27 cellular contexts compared by ENCODE assay signal in genomic region chr2:152582081-152582480, GRCh38.
"Had no signal": no experiment of that assay in that cellular context is flagged by ENCODE, and none has a peak within 500 bp of the region (broad histone marks: within the 10 kb centered on the region; RNA-seq: fewer than 3 reads in every experiment).

No MANE protein-coding gene starts in this region.

- H3K27ac ChIP-seq: cardiac muscle cell, gastroesophageal sphincter, hepatocyte, right atrium auricular region, suprapubic skin, transverse colon had no signal

- ATAC-seq: activated CD8-positive, alpha-beta memory T cell treated with anti-CD3 and anti-CD28 coated beads, Interleukin-2, amount 10 ng/mL, durations not matched to agents 7 days and 5 days; activated CD8-positive, alpha-beta T cell treated with anti-CD3 and anti-CD28 coated beads, Interleukin-2, amount 10 ng/mL, durations not matched to agents 7 days and 5 days; gastroesophageal sphincter; left colon; stimulated activated memory B cell treated with anti-CD40 and anti-IgM and Interleukin-4, amounts not matched to agents 10 μg/mL and 1 μg/mL and 100 μg/mL, for 72 hours; stimulated activated naive CD8-positive, alpha-beta T cell treated with anti-CD3 and anti-CD28 coated beads, Interleukin-15, amount 100 ng/mL, for 72 hours had no signal

- H3K36me3 ChIP-seq: ascending aorta, cardiac muscle cell, right atrium auricular region, transverse colon had no signal

- H3K27me3 ChIP-seq: ascending aorta, cardiac muscle cell, gastroesophageal sphincter, hepatocyte, right atrium auricular region, suprapubic skin, transverse colon had no signal

- H3K4me2 ChIP-seq: hepatocyte, smooth muscle cell had no signal

- H3K36me3 Mint-ChIP-seq: activated CD8-positive, alpha-beta memory T cell treated with anti-CD3 and anti-CD28 coated beads, Interleukin-2, amount 10 ng/mL, durations not matched to agents 7 days and 5 days; activated naive CD8-positive, alpha-beta T cell; naive B cell; stimulated activated memory B cell treated with anti-CD40 and anti-IgM and Interleukin-4, amounts not matched to agents 10 μg/mL and 1 μg/mL and 100 μg/mL, for 72 hours had no signal

- H3K27ac Mint-ChIP-seq: activated B cell treated with CpG ODN at 0.5 μM for 24 hours; activated CD8-positive, alpha-beta memory T cell treated with anti-CD3 and anti-CD28 coated beads, Interleukin-2, amount 10 ng/mL, durations not matched to agents 7 days and 5 days; activated CD8-positive, alpha-beta T cell treated with anti-CD3 and anti-CD28 coated beads, Interleukin-2, amount 10 ng/mL, durations not matched to agents 7 days and 5 days; activated naive CD8-positive, alpha-beta T cell; naive B cell; stimulated activated memory B cell treated with anti-CD40 and anti-IgM and Interleukin-4, amounts not matched to agents 10 μg/mL and 1 μg/mL and 100 μg/mL, for 72 hours; stimulated activated naive CD8-positive, alpha-beta T cell treated with anti-CD3 and anti-CD28 coated beads, Interleukin-15, amount 100 ng/mL, for 72 hours; T-helper 1 cell treated with Interleukin-12 subunit alpha and Interleukin-12 subunit beta and Interleukin-4 antibody, amounts not matched to agents 30 μg/mL and 1 μg/mL, for 36 hours had no signal

- DNase-seq: activated B cell treated with CpG ODN at 0.5 μM for 24 hours; activated CD8-positive, alpha-beta memory T cell treated with anti-CD3 and anti-CD28 coated beads, Interleukin-2, amount 10 ng/mL, durations not matched to agents 7 days and 5 days; activated CD8-positive, alpha-beta T cell treated with anti-CD3 and anti-CD28 coated beads, Interleukin-2, amount 10 ng/mL, durations not matched to agents 7 days and 5 days; activated naive CD4-positive, alpha-beta T cell treated with Interleukin-2 at 50 U/mL for 16 hours; activated T-cell treated with anti-CD3 and anti-CD28 coated beads, Interleukin-2, amount 50 U/mL, for 48 hours; effector CD8-positive, alpha-beta T cell; left colon; naive B cell; stimulated activated CD4-positive, alpha-beta T cell treated with anti-CD3 and anti-CD28 coated beads, Interleukin-1b, Interleukin-23, amount 100 ng/mL, for 48 hours; stimulated activated CD4-positive, alpha-beta T cell treated with anti-CD3 and anti-CD28 coated beads, Interleukin-4, amount 100 ng/mL, for 4 hours; stimulated activated CD8-positive, alpha-beta memory T cell treated with anti-CD3 and anti-CD28 coated beads, Interleukin-4, amount 100 ng/mL, for 48 hours; stimulated activated naive CD8-positive, alpha-beta T cell treated with anti-CD3 and anti-CD28 coated beads, Interleukin-15, amount 100 ng/mL, for 72 hours; SW 1271; T-helper 9 cell; transverse colon had no signal

- H2AFZ ChIP-seq: hepatocyte had no signal

- H3K79me2 ChIP-seq: hepatocyte had no signal

- H3K4me3 Mint-ChIP-seq: activated B cell treated with CpG ODN at 0.5 μM for 24 hours; activated CD8-positive, alpha-beta memory T cell treated with anti-CD3 and anti-CD28 coated beads, Interleukin-2, amount 10 ng/mL, durations not matched to agents 7 days and 5 days; activated CD8-positive, alpha-beta T cell treated with anti-CD3 and anti-CD28 coated beads, Interleukin-2, amount 10 ng/mL, durations not matched to agents 7 days and 5 days; activated naive CD8-positive, alpha-beta T cell; brain; naive B cell; neural crest cell; stimulated activated memory B cell treated with anti-CD40 and anti-IgM and Interleukin-4, amounts not matched to agents 10 μg/mL and 1 μg/mL and 100 μg/mL, for 72 hours; stimulated activated naive CD8-positive, alpha-beta T cell treated with anti-CD3 and anti-CD28 coated beads, Interleukin-15, amount 100 ng/mL, for 72 hours; T-helper 1 cell treated with Interleukin-12 subunit alpha and Interleukin-12 subunit beta and Interleukin-4 antibody, amounts not matched to agents 30 μg/mL and 1 μg/mL, for 36 hours had no signal

- H3K4me1 Mint-ChIP-seq: activated B cell treated with CpG ODN at 0.5 μM for 24 hours; activated CD8-positive, alpha-beta memory T cell treated with anti-CD3 and anti-CD28 coated beads, Interleukin-2, amount 10 ng/mL, durations not matched to agents 7 days and 5 days; stimulated activated memory B cell treated with anti-CD40 and anti-IgM and Interleukin-4, amounts not matched to agents 10 μg/mL and 1 μg/mL and 100 μg/mL, for 72 hours; stimulated activated naive CD8-positive, alpha-beta T cell treated with anti-CD3 and anti-CD28 coated beads, Interleukin-15, amount 100 ng/mL, for 72 hours had no signal

- H3K4me3 ChIP-seq: ascending aorta, cardiac muscle cell, gastroesophageal sphincter, hepatocyte, right atrium auricular region, smooth muscle cell, suprapubic skin, transverse colon had no signal

- H3K9me3 Mint-ChIP-seq: activated B cell treated with CpG ODN at 0.5 μM for 24 hours; brain; naive B cell; neural crest cell; stimulated activated memory B cell treated with anti-CD40 and anti-IgM and Interleukin-4, amounts not matched to agents 10 μg/mL and 1 μg/mL and 100 μg/mL, for 72 hours; stimulated activated naive CD8-positive, alpha-beta T cell treated with anti-CD3 and anti-CD28 coated beads, Interleukin-15, amount 100 ng/mL, for 72 hours had no signal

- H3K27me3 Mint-ChIP-seq: activated B cell treated with CpG ODN at 0.5 μM for 24 hours; brain; naive B cell; stimulated activated memory B cell treated with anti-CD40 and anti-IgM and Interleukin-4, amounts not matched to agents 10 μg/mL and 1 μg/mL and 100 μg/mL, for 72 hours; stimulated activated naive CD8-positive, alpha-beta T cell treated with anti-CD3 and anti-CD28 coated beads, Interleukin-15, amount 100 ng/mL, for 72 hours had no signal

- H3K9me3 ChIP-seq: ascending aorta, gastroesophageal sphincter, right atrium auricular region, suprapubic skin, transverse colon had no signal
